1 cellular context compared by ENCODE assay signal in the genomic region with DNA sequence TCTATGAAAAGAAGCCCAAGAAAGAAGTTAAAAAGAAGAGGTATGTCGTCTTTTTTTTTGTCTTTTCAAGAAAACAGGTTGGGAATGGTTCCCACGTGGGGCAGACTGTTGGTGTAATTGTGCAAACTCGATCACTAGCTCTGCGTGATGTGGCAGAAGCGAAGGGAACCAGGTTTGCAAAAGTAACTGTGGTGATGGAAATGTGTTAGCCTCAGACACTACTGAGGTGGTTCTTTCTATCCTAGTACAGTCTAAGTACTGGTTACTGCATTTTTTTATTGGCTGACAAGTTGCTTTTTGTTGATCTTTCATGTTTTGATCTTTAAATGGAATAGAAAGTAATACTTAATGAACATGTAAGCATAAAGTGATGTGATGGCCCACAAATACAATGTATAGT.
TF ChIP-seq lines count a peak whose summit lies in the region.

No MANE protein-coding gene starts in this region.

TF ChIP-seq in H1, 55 proteins besides CTCF, POLR2A, EP300 and RAD21:
- TF ChIP-seq POLR2AphosphoS5 (IDR thresholded peaks at IDR 0.05; ENCODE audit: low read depth, low read length) (peak; percentile 29; the same call in 1 of the 2 replicates), SP4 (IDR thresholded peaks at IDR 0.05; ENCODE audit: low read length) (no peak)
